ENCODE assay signal across 15 cellular contexts in the genomic region with DNA sequence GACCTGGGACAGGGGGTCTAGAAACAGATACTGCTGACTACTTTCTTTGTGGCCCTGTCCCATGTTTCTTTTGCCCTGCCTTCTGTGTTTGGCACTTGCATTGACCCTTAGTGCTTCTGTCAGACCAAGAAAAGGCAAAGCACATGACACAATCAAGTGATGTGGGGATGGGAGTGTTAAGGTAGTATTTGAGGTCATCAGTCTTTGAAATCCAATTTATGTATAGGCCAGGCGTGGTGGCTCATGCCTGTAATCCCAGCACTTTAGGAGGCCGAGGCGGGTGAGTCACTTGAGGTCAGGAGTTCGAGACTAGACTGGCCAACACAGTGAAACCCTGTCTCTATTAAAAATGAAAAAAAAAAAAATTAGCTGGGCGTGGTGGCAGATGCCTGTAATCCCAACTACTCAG. TPM values are rescaled to one million over a fixed set of nuclear protein-coding genes. Genes with fewer than 3 reads are reported as not detected.
DNase-seq lines count a peak whose midpoint lies in the region; ATAC-seq and TF ChIP-seq lines count a peak whose summit lies in the region.
"Had no signal": no experiment of that assay in that cellular context is flagged by ENCODE, and none has a peak within 500 bp of the region (broad histone marks: within the 10 kb centered on the region; RNA-seq: fewer than 3 reads in every experiment).

No MANE protein-coding gene starts in this region.

- DNase-seq in CD8-positive, alpha-beta T cell, result no peak
- DNase-seq in GM23248 (peak; percentile 42), SK-N-SH (no peak), fibroblast of pulmonary artery (ENCODE audit: low read depth) (peak; percentile 14), T-helper 17 cell (no peak), DMS79 treated with DMSO at 0.1 percent for 48 hours (lab: John Stamatoyannopoulos, UW) (no peak)
- DNase-seq: activated CD8-positive, alpha-beta memory T cell treated with anti-CD3 and anti-CD28 coated beads, Interleukin-2, amount 50 U/mL, for 4 hours; cerebellar nuclear complex; lower lobe of right lung; MM.1S; NCI-H2171 had no signal

- H3K9ac ChIP-seq in GM23248 (no peak overlapping the region), SK-N-SH (no peak overlapping the region)

- TF ChIP-seq EP300 in SK-N-SH (IDR thresholded peaks at IDR 0.05; ENCODE audit: borderline replicate concordance in 1 of 2, low read depth in 1 of 2, low read length in 1 of 2), result no peak

- in situ Hi-C loops in GM23248 (cut with MboI), result no loop called here

- TF ChIP-seq RAD21 in SK-N-SH (IDR thresholded peaks at IDR 0.05; ENCODE audit: low read length), result no peak

- WGBS in GM23248 (ENCODE audit: low coverage in 1 of 2, low lambda C conversion rate in 2 of 2, missing lambda C conversion rate in 2 of 2), 2 experiments, result 59 to 68% methylated on average over 5 of the region's 5 CpGs
- WGBS in SK-N-SH (ENCODE audit: low lambda C conversion rate), result 78% methylated on average over 5 of the region's 5 CpGs

- peaks cover 10% of the 10 kb centered on the region for H3K4me1 Mint-ChIP-seq in CD8-positive, alpha-beta T cell (ENCODE audit: low read depth)
- peaks cover 6% of the 10 kb centered on the region for H3K4me1 Mint-ChIP-seq in T-helper 17 cell
- H3K4me1 Mint-ChIP-seq: CD14-positive monocyte had no signal

- no peaks in the 10 kb centered on the region for H3K36me3 ChIP-seq in CD8-positive, alpha-beta T cell (ENCODE audit: insufficient read depth, low read length)
- H3K36me3 ChIP-seq in GM23248 (ENCODE audit: low read depth) (0 out of 2 replicates have a peak, but pooled peaks cover 6% of the 10 kb centered on the region), SK-N-SH (replicated peaks in 1 of 2; ENCODE audit: control insufficient read depth in 1 of 2, insufficient read depth in 2 of 2, low read length in 1 of 2) (peaks cover 14 to 27% of the 10 kb centered on the region in 2 experiments)
- H3K36me3 ChIP-seq: lower lobe of right lung had no signal

- intact Hi-C loops in CD8-positive, alpha-beta T cell (cut with DNase I, micrococcal nuclease), result loop anchor here in 1 of 2 experiments (5.0 kb wide), 1 partner anchor 263 kb away; no protein-coding TSS in a partner anchor

- ATAC-seq in CD8-positive, alpha-beta T cell, result no peak
- ATAC-seq in GM19035 (IDR thresholded peaks at IDR 0.05; ENCODE audit: unreplicated experiment) (no peak), GM19452 (IDR thresholded peaks at IDR 0.05; ENCODE audit: unreplicated experiment) (no peak), T-helper 17 cell (no peak)
- ATAC-seq: lower lobe of right lung had no signal

- H3K27ac ChIP-seq in CD8-positive, alpha-beta T cell (ENCODE audit: low read depth, low read length), result no peak overlapping the region
- H3K27ac ChIP-seq in GM23248 (0 out of 2 replicates have a peak overlapping the region, but pooled peaks have one; percentile 30), SK-N-SH (ENCODE audit: low read depth in 2 of 2, low read length in 1 of 2) (no peak overlapping the region)
- H3K27ac ChIP-seq: lower lobe of right lung had no signal

- CTCF ChIA-PET in CD8-positive, alpha-beta T cell (lab: Charles Lee), result no interaction called here
- CTCF ChIA-PET in SK-N-SH (lab: Yijun Ruan, JAX), result no interaction called here

- H3K9me3 Mint-ChIP-seq in CD8-positive, alpha-beta T cell, result no peaks in the 10 kb centered on the region
- H3K9me3 Mint-ChIP-seq: neural crest cell had no signal

- H3K27ac Mint-ChIP-seq in CD8-positive, alpha-beta T cell, result peak overlapping the region; percentile 60
- no peak overlapping the region for H3K27ac Mint-ChIP-seq in T-helper 17 cell
- H3K27ac Mint-ChIP-seq: CD14-positive monocyte had no signal

- H3K4me3 ChIP-seq in CD8-positive, alpha-beta T cell (ENCODE audit: low read depth, low read length), result no peak overlapping the region
- H3K4me3 ChIP-seq in GM23248 (no peak overlapping the region), SK-N-SH (ENCODE audit: low read depth in 2 of 2, low read length in 1 of 2) (no peak overlapping the region), fibroblast of pulmonary artery (replicated peaks; ENCODE audit: low read depth, low read length) (no peak overlapping the region)
- H3K4me3 ChIP-seq: lower lobe of right lung had no signal

- no peaks in the 10 kb centered on the region for H3K9me3 ChIP-seq in CD8-positive, alpha-beta T cell (ENCODE audit: low read length)
- H3K9me3 ChIP-seq in GM23248 (ENCODE audit: low read depth) (no peaks in the 10 kb centered on the region), SK-N-SH (no peaks in the 10 kb centered on the region), T-helper 17 cell (ENCODE audit: control insufficient read depth, low read length, poor library complexity, severe bottlenecking) (no peaks in the 10 kb centered on the region)
- H3K9me3 ChIP-seq: lower lobe of right lung had no signal

- POLR2A ChIA-PET in CD8-positive, alpha-beta T cell (lab: Charles Lee), result no interaction called here
- POLR2A ChIA-PET in SK-N-SH (lab: Yijun Ruan, JAX), result no interaction called here

- no peak for TF ChIP-seq CTCF in CD8-positive, alpha-beta T cell (IDR thresholded peaks at IDR 0.05)
- no peak for TF ChIP-seq CTCF in SK-N-SH (IDR thresholded peaks at IDR 0.05)
- no peak for TF ChIP-seq CTCF in fibroblast of pulmonary artery (IDR thresholded peaks at IDR 0.05; ENCODE audit: low read length, missing control alignments)

- no peaks in the 10 kb centered on the region for H3K9me2 ChIP-seq in GM23248 (ENCODE audit: insufficient read depth)
- H3K9me2 ChIP-seq in SK-N-SH, result no peaks in the 10 kb centered on the region

- H4K20me1 ChIP-seq in GM23248 (ENCODE audit: insufficient read depth) (no peaks in the 10 kb centered on the region), SK-N-SH (ENCODE audit: insufficient read depth) (0 out of 2 replicates have a peak, but pooled peaks cover 2% of the 10 kb centered on the region)

- no peaks in the 10 kb centered on the region for H3K4me1 ChIP-seq in CD8-positive, alpha-beta T cell (ENCODE audit: insufficient read depth, low read length)
- H3K4me1 ChIP-seq in GM23248 (ENCODE audit: insufficient read depth) (peaks cover 11% of the 10 kb centered on the region; the same call in 1 of the 2 replicates), SK-N-SH (ENCODE audit: control insufficient read depth in 1 of 2, insufficient read depth in 2 of 2, low read depth in 1 of 2, low read length in 1 of 2) (no peaks in the 10 kb centered on the region; a peak in 1 of 4 replicates)

- H3K4me2 ChIP-seq in GM23248 (ENCODE audit: unreplicated experiment) (no peak overlapping the region), SK-N-SH (no peak overlapping the region)

- H3K79me2 ChIP-seq in GM23248 (ENCODE audit: insufficient read depth) (no peaks in the 10 kb centered on the region; the same call in 1 of the 2 replicates), SK-N-SH (ENCODE audit: insufficient read depth) (0 out of 2 replicates have a peak, but pooled peaks cover 4% of the 10 kb centered on the region)

- no peak overlapping the region for H3K4me3 Mint-ChIP-seq in CD8-positive, alpha-beta T cell
- no peak overlapping the region for H3K4me3 Mint-ChIP-seq in T-helper 17 cell
- H3K4me3 Mint-ChIP-seq: CD14-positive monocyte, neural crest cell had no signal

- H3F3A ChIP-seq in GM23248 (ENCODE audit: insufficient read depth), result peaks cover 45% of the 10 kb centered on the region
- peaks cover 19% of the 10 kb centered on the region for H3F3A ChIP-seq in SK-N-SH (replicated peaks; ENCODE audit: insufficient read depth)

- H2AFZ ChIP-seq in GM23248, result no peak overlapping the region
- no peak overlapping the region for H2AFZ ChIP-seq in SK-N-SH (ENCODE audit: low read depth)

- H3K27me3 Mint-ChIP-seq in CD8-positive, alpha-beta T cell (ENCODE audit: low read depth), result no peaks in the 10 kb centered on the region
- H3K27me3 Mint-ChIP-seq in T-helper 17 cell, result no peaks in the 10 kb centered on the region

- H3K36me3 Mint-ChIP-seq in CD8-positive, alpha-beta T cell, result peaks cover 3% of the 10 kb centered on the region
- H3K36me3 Mint-ChIP-seq in T-helper 17 cell (ENCODE audit: low read depth), result no peaks in the 10 kb centered on the region

- H3K27me3 ChIP-seq in CD8-positive, alpha-beta T cell (ENCODE audit: insufficient read depth, low read length), result no peaks in the 10 kb centered on the region
- H3K27me3 ChIP-seq in GM23248 (replicated peaks; ENCODE audit: insufficient read depth), result no peaks in the 10 kb centered on the region
- no peaks in the 10 kb centered on the region for H3K27me3 ChIP-seq in SK-N-SH (ENCODE audit: insufficient read depth)

TF ChIP-seq in SK-N-SH, 30 proteins besides CTCF, POLR2A, EP300 and RAD21 (continues in another document):
- 0 out of 2 replicates have a peak, but pooled peaks have one; percentile 6 for TF ChIP-seq FOSL2 (IDR thresholded peaks at IDR 0.05; ENCODE audit: borderline replicate concordance, low read depth)
- TF ChIP-seq FOXM1 (IDR thresholded peaks at IDR 0.05; ENCODE audit: low read depth), result no peak
- TF ChIP-seq GATA2 (CRISPR knock-in tag; IDR thresholded peaks at IDR 0.05), result no peak
- TF ChIP-seq POLR2AphosphoS5 (IDR thresholded peaks at IDR 0.05; ENCODE audit: low read depth, low read length), result peak; percentile 58; the same call in 1 of the 2 replicates
- TF ChIP-seq, protein P1, sequence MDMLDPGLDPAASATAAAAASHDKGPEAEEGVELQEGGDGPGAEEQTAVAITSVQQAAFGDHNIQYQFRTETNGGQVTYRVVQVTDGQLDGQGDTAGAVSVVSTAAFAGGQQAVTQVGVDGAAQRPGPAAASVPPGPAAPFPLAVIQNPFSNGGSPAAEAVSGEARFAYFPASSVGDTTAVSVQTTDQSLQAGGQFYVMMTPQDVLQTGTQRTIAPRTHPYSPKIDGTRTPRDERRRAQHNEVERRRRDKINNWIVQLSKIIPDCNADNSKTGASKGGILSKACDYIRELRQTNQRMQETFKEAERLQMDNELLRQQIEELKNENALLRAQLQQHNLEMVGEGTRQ (IDR thresholded peaks at IDR 0.05; ENCODE audit: borderline replicate concordance, low read depth, low read length), result no peak
- TF ChIP-seq, protein P2, sequence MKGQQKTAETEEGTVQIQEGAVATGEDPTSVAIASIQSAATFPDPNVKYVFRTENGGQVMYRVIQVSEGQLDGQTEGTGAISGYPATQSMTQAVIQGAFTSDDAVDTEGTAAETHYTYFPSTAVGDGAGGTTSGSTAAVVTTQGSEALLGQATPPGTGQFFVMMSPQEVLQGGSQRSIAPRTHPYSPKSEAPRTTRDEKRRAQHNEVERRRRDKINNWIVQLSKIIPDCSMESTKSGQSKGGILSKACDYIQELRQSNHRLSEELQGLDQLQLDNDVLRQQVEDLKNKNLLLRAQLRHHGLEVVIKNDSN (IDR thresholded peaks at IDR 0.05; ENCODE audit: borderline replicate concordance, low read depth), result no peak
- TF ChIP-seq RCOR1 (IDR thresholded peaks at IDR 0.05; ENCODE audit: low read length), result no peak
- TF ChIP-seq CHD2 (IDR thresholded peaks at IDR 0.05; ENCODE audit: low read length, partially characterized antibody), result no peak
- TF ChIP-seq TAF1 (IDR thresholded peaks at IDR 0.05; ENCODE audit: borderline replicate concordance, low read depth, low read length), result no peak

RNA-seq across cellular contexts. Expression of a gene that starts 26.0 kb away (rescaled TPM):
- 100 to 1,000 TPM; 136 to 143 TPM for total RNA-seq in CD8-positive, alpha-beta T cell
- 204 and 214 TPM in 2 replicates for total RNA-seq in GM23248 (2014; rRNA removed; shearing (Covaris generic))
- polyA plus RNA-seq in GM23248 (2016; fragmentation: Nextera tagmentation; extraction: Ambion mirVana) (156 and 165 TPM in 2 replicates), SK-N-SH (2012; rRNA removed) (177 and 194 TPM in 2 replicates)
- 231 and 292 TPM in 2 replicates for polyA plus RNA-seq in SK-N-SH (2012; cell fraction: cytosol; rRNA removed)
- 57.3 and 82.9 TPM in 2 replicates for polyA plus RNA-seq in SK-N-SH (2012; cell fraction: nucleus; rRNA removed)
- 100 to 1,000 TPM; 129 to 131 TPM for total RNA-seq in T-helper 17 cell

Comparison
In these comparisons a context has a peak if more than half of its experiments do, and no peak if none do; other contexts are left out.
1. DNase-seq: peak in GM23248 (single experiment) and fibroblast of pulmonary artery (single experiment); none in CD8-positive, alpha-beta T cell (0 of 7), SK-N-SH (single experiment), T-helper 17 cell (0 of 3) and DMS79 treated with DMSO at 0.1 percent for 48 hours (single experiment).